ENCODE assay signal across 8 cellular contexts in genomic region chr11:60756307-60757032, GRCh38. TPM values are rescaled to one million over a fixed set of nuclear protein-coding genes. Genes with fewer than 3 reads are reported as not detected.
A peak's percentile ranks its signal among the peaks of the same experiment; 100 is the strongest.
DNase-seq lines count a peak whose midpoint lies in the region; ATAC-seq lines count a peak whose summit lies in the region.

TSS of gene MS4A15 (plus strand) at chr11:60756867. CDS start at chr11:60763734, 6,867 bp downstream.

- intact Hi-C loops in posterior cingulate gyrus (cut with DNase I) = no loop called here

- POLR2A ChIA-PET in activated CD4-positive, alpha-beta memory T cell treated with anti-CD3 and anti-CD28 coated beads, Interleukin-2, amount 10 ng/mL, durations not matched to agents 7 days and 5 days (lab: Charles Lee) = no interaction called here

- H3K27ac Mint-ChIP-seq in activated CD4-positive, alpha-beta memory T cell treated with anti-CD3 and anti-CD28 coated beads, Interleukin-2, amount 10 ng/mL, durations not matched to agents 7 days and 5 days = no peak within 1 kb of the TSS

- no peaks in the 10 kb centered on the region for H3K36me3 Mint-ChIP-seq in activated CD4-positive, alpha-beta memory T cell treated with anti-CD3 and anti-CD28 coated beads, Interleukin-2, amount 10 ng/mL, durations not matched to agents 7 days and 5 days (ENCODE audit: low read depth)

- no peak within 1 kb of the TSS for H3K27ac ChIP-seq in mesendoderm (ENCODE audit: low read depth, low read length)

- no peak within 1 kb of the TSS for H3K56ac ChIP-seq in mesendoderm (ENCODE audit: low read length)

- no peaks in the 10 kb centered on the region for H3K36me3 ChIP-seq in mesendoderm (ENCODE audit: control insufficient read depth, insufficient read depth, low read length)

- no peak within 1 kb of the TSS for H3K23ac ChIP-seq in mesendoderm (ENCODE audit: low read length)

- no peak within 1 kb of the TSS for H4K8ac ChIP-seq in mesendoderm (ENCODE audit: low read depth, low read length)

- CTCF ChIA-PET in activated CD4-positive, alpha-beta memory T cell treated with anti-CD3 and anti-CD28 coated beads, Interleukin-2, amount 10 ng/mL, durations not matched to agents 7 days and 5 days (lab: Charles Lee) = interaction anchor here (0.6 to 1.6 kb wide), 4 partner anchors 9 to 138 kb away, joined by 3 to 7 read pairs (median 4); no protein-coding TSS in a partner anchor

- no peaks in the 10 kb centered on the region for H3K9me3 Mint-ChIP-seq in activated CD4-positive, alpha-beta memory T cell treated with anti-CD3 and anti-CD28 coated beads, Interleukin-2, amount 10 ng/mL, durations not matched to agents 7 days and 5 days

- H3K79me1 ChIP-seq in mesendoderm (ENCODE audit: low read length) = no peaks in the 10 kb centered on the region

- no peak within 1 kb of the TSS for H3K9ac ChIP-seq in mesendoderm (ENCODE audit: low read length)

- H3K4me2 ChIP-seq in mesendoderm (ENCODE audit: low read length) = no peak within 1 kb of the TSS

- no peak within 1 kb of the TSS for H2BK120ac ChIP-seq in mesendoderm (ENCODE audit: low read depth, low read length)

- H4K5ac ChIP-seq in mesendoderm (ENCODE audit: low read length) = no peak within 1 kb of the TSS

- WGBS in mesendoderm (ENCODE audit: extremely low coverage, insufficient coverage, low lambda C conversion rate) = no CpG with 5 or more reads among the region's 14 CpGs

- H3K4me3 Mint-ChIP-seq in activated CD4-positive, alpha-beta memory T cell treated with anti-CD3 and anti-CD28 coated beads, Interleukin-2, amount 10 ng/mL, durations not matched to agents 7 days and 5 days = no peak within 1 kb of the TSS

- no peak within 1 kb of the TSS for H2AK5ac ChIP-seq in mesendoderm (ENCODE audit: low read length)

- ATAC-seq in stimulated activated naive CD8-positive, alpha-beta T cell treated with anti-CD3 and anti-CD28 coated beads, Interleukin-15, Interleukin-2, amounts not matched to agents 100 U/mL and 50 U/mL, for 24 hours = no peak

- DNase-seq in ELR (ENCODE audit: low read depth) (peak; percentile 48), KBM-7 (peak; percentile 60), amniotic epithelial cell (ENCODE audit: low read depth) (peak; percentile 91), mesendoderm (peak; percentile 81), posterior cingulate gyrus (no peak), putamen (ENCODE audit: low spot score) (no peak)
- DNase-seq in stimulated activated naive CD8-positive, alpha-beta T cell treated with anti-CD3 and anti-CD28 coated beads, Interleukin-15, Interleukin-2, amounts not matched to agents 100 U/mL and 50 U/mL, for 24 hours = no peak
- no peak for DNase-seq in activated CD4-positive, alpha-beta memory T cell treated with anti-CD3 and anti-CD28 coated beads, Interleukin-2, amount 10 ng/mL, durations not matched to agents 7 days and 5 days

- H3K4me3 ChIP-seq in mesendoderm (ENCODE audit: low read length) = no peak within 1 kb of the TSS

- H3K27me3 ChIP-seq in mesendoderm (ENCODE audit: insufficient read depth, low read length, poor library complexity) = no peaks in the 10 kb centered on the region

- no peak within 1 kb of the TSS for H2BK15ac ChIP-seq in mesendoderm (replicated peaks; ENCODE audit: low read depth)

- H3K18ac ChIP-seq in mesendoderm (ENCODE audit: low read length) = no peak within 1 kb of the TSS

- H3K4ac ChIP-seq in mesendoderm (ENCODE audit: low read depth, low read length) = no peak within 1 kb of the TSS

- in situ Hi-C loops in KBM-7 (cut with MboI; ENCODE audit: low pct_unique_long_range_greater_than_20kb, low sequenced_read_pairs) = no loop called here

- no peaks in the 10 kb centered on the region for H3K4me1 ChIP-seq in mesendoderm (ENCODE audit: control insufficient read depth, low read depth, low read length)

- H3K4me1 Mint-ChIP-seq in activated CD4-positive, alpha-beta memory T cell treated with anti-CD3 and anti-CD28 coated beads, Interleukin-2, amount 10 ng/mL, durations not matched to agents 7 days and 5 days = no peaks in the 10 kb centered on the region

- peaks cover 43% of the 10 kb centered on the region for H3K27me3 Mint-ChIP-seq in activated CD4-positive, alpha-beta memory T cell treated with anti-CD3 and anti-CD28 coated beads, Interleukin-2, amount 10 ng/mL, durations not matched to agents 7 days and 5 days

- H3K79me2 ChIP-seq in mesendoderm (ENCODE audit: control insufficient read depth, insufficient read depth, low read length) = no peaks in the 10 kb centered on the region

- no peak within 1 kb of the TSS for H2BK5ac ChIP-seq in mesendoderm (ENCODE audit: low read length)

RNA-seq across cellular contexts. Expression of gene MS4A15, which starts in this region (rescaled TPM):
- polyA plus RNA-seq in mesendoderm (2013, experiment 1 of 2) = 0.22 TPM
- polyA plus RNA-seq in mesendoderm (2013, experiment 2 of 2) = 0.20 TPM
- total RNA-seq in activated CD4-positive, alpha-beta memory T cell treated with anti-CD3 and anti-CD28 coated beads, Interleukin-2, amount 10 ng/mL, durations not matched to agents 7 days and 5 days = not detected

Comparison
In these comparisons a context has a peak if more than half of its experiments do, and no peak if none do; other contexts are left out.
1. DNase-seq: peak in ELR (single experiment), KBM-7 (single experiment), amniotic epithelial cell (single experiment) and mesendoderm (single experiment); none in posterior cingulate gyrus (0 of 10), stimulated activated naive CD8-positive, alpha-beta T cell treated with anti-CD3 and anti-CD28 coated beads, Interleukin-15, Interleukin-2, amounts not matched to agents 100 U/mL and 50 U/mL, for 24 hours (single experiment), putamen (single experiment) and activated CD4-positive, alpha-beta memory T cell treated with anti-CD3 and anti-CD28 coated beads, Interleukin-2, amount 10 ng/mL, durations not matched to agents 7 days and 5 days (single experiment).